In the genomic region with DNA sequence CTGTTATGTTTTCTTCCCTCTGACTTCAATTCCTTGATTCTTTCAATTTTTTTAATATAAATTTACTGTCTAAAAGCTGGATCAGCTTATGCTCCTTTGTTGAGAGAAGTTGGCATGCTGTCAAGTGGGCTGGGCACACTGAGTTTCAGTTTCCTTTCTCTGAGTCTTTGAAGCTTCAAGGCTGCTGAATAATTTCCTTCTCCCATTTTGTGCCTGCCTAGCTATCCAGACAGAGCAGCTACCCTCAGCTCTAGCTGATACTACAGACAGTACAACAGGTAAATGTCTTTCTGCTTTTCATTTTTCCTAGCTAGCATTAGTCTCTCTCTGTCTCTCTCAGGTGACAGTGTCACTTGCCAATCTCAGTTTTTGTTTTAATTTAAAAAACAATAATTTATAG, we compare ENCODE assay signal across 8 cellular contexts. TPM values are rescaled to one million over a fixed set of nuclear protein-coding genes. Genes with fewer than 3 reads are reported as not detected.
A peak's percentile ranks its signal among the peaks of the same experiment; 100 is the strongest.
DNase-seq lines count a peak whose midpoint lies in the region; ATAC-seq and TF ChIP-seq lines count a peak whose summit lies in the region.

A gene with protein sequence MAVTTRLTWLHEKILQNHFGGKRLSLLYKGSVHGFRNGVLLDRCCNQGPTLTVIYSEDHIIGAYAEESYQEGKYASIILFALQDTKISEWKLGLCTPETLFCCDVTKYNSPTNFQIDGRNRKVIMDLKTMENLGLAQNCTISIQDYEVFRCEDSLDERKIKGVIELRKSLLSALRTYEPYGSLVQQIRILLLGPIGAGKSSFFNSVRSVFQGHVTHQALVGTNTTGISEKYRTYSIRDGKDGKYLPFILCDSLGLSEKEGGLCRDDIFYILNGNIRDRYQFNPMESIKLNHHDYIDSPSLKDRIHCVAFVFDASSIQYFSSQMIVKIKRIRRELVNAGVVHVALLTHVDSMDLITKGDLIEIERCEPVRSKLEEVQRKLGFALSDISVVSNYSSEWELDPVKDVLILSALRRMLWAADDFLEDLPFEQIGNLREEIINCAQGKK (plus strand): TSS at position 204 of the 400 bp plus-strand sequence. CDS start 365 bp downstream, outside the sequence.

- intact Hi-C loops in A673 (cut with micrococcal nuclease; ENCODE audit: unreplicated experiment) (loop anchor here (2.0 kb wide), 1 partner anchor 31 kb away; no protein-coding TSS in a partner anchor), left ventricle myocardium superior (cut with micrococcal nuclease) (no loop called here)

- peaks cover 55% of the 10 kb centered on the region for H3K4me1 Mint-ChIP-seq in activated naive CD8-positive, alpha-beta T cell treated with anti-CD3 and anti-CD28 coated beads, Interleukin-2, amount 50 U/mL, for 24 hours

- H3K27ac ChIP-seq in A673 (ENCODE audit: low read depth, low read length, poor library complexity, severe bottlenecking), result peak within 1 kb of the TSS; percentile 35
- H3K27ac ChIP-seq in SK-N-SH (ENCODE audit: low read depth in 2 of 2, low read length in 1 of 2), result peak within 1 kb of the TSS; percentile 12 to 55; a peak in 3 of 4 replicates

- TF ChIP-seq RAD21 in SK-N-SH (IDR thresholded peaks at IDR 0.05; ENCODE audit: low read length), result no peak

- H3K27me3 Mint-ChIP-seq in activated naive CD8-positive, alpha-beta T cell treated with anti-CD3 and anti-CD28 coated beads, Interleukin-2, amount 50 U/mL, for 24 hours, result no peaks in the 10 kb centered on the region

- H3K4me1 ChIP-seq in A673 (ENCODE audit: insufficient read depth, low read length, poor library complexity, severe bottlenecking), result peaks cover 9% of the 10 kb centered on the region
- peaks cover 0 to 8% of the 10 kb centered on the region in 2 experiments; a peak in 2 of 4 replicates for H3K4me1 ChIP-seq in SK-N-SH (ENCODE audit: control insufficient read depth in 1 of 2, insufficient read depth in 2 of 2, low read depth in 1 of 2, low read length in 1 of 2)

- CTCF ChIA-PET in A673 (lab: Charles Lee) (interaction anchor here (0.5 kb wide), 1 partner anchor 727 kb away, joined by 5 read pairs; no protein-coding TSS in a partner anchor), SK-N-SH (lab: Yijun Ruan, JAX) (no interaction called here)

- H4K20me1 ChIP-seq in SK-N-SH (ENCODE audit: insufficient read depth), result no peaks in the 10 kb centered on the region

- no peaks in the 10 kb centered on the region for H3K27me3 ChIP-seq in A673 (replicated peaks; ENCODE audit: insufficient read depth, low read depth, low read length, poor library complexity)
- no peaks in the 10 kb centered on the region for H3K27me3 ChIP-seq in SK-N-SH (ENCODE audit: insufficient read depth)

- H3K9me2 ChIP-seq in SK-N-SH, result no peaks in the 10 kb centered on the region

- TF ChIP-seq EP300 in SK-N-SH (IDR thresholded peaks at IDR 0.05; ENCODE audit: borderline replicate concordance in 1 of 2, low read depth in 1 of 2, low read length in 1 of 2), result no peak

- POLR2A ChIA-PET in A673 (lab: Charles Lee; ENCODE audit: low non-redundant PET), result no interaction called here
- POLR2A ChIA-PET in SK-N-SH (lab: Yijun Ruan, JAX), result no interaction called here

- no TSS peak for BruUV-seq in A673 (replicated peaks; lab: Mats Ljungman, UMichigan)

- H3K9ac ChIP-seq in SK-N-SH, result 0 out of 2 replicates have a peak within 1 kb of the TSS, but pooled peaks have one; percentile 4

- H3K4me3 Mint-ChIP-seq in activated naive CD8-positive, alpha-beta T cell treated with anti-CD3 and anti-CD28 coated beads, Interleukin-2, amount 50 U/mL, for 24 hours, result peak within 1 kb of the TSS; percentile 82

- H3K27ac Mint-ChIP-seq in activated naive CD8-positive, alpha-beta T cell treated with anti-CD3 and anti-CD28 coated beads, Interleukin-2, amount 50 U/mL, for 24 hours, result peak within 1 kb of the TSS; percentile 82

- TF ChIP-seq CTCF in A673 (conservative IDR thresholded peaks at IDR 0.05; ENCODE audit: low read depth, low read length) (no peak), SK-N-SH (IDR thresholded peaks at IDR 0.05) (no peak)

- H3F3A ChIP-seq in SK-N-SH (replicated peaks; ENCODE audit: insufficient read depth), result no peaks in the 10 kb centered on the region

- H3K4me2 ChIP-seq in SK-N-SH, result peak within 1 kb of the TSS; percentile 62

- H3K36me3 Mint-ChIP-seq in activated naive CD8-positive, alpha-beta T cell treated with anti-CD3 and anti-CD28 coated beads, Interleukin-2, amount 50 U/mL, for 24 hours (ENCODE audit: low read depth), result peaks cover 25% of the 10 kb centered on the region

- peak within 1 kb of the TSS; percentile 85 for H2AFZ ChIP-seq in SK-N-SH (ENCODE audit: low read depth)

- no peaks in the 10 kb centered on the region for H3K36me3 ChIP-seq in A673 (ENCODE audit: insufficient read depth, low read length, poor library complexity, severe bottlenecking)
- H3K36me3 ChIP-seq in SK-N-SH (replicated peaks in 1 of 2; ENCODE audit: control insufficient read depth in 1 of 2, insufficient read depth in 2 of 2, low read length in 1 of 2), result peaks cover 0 to 3% of the 10 kb centered on the region in 2 experiments

- peaks cover 11% of the 10 kb centered on the region for H3K9me3 Mint-ChIP-seq in activated naive CD8-positive, alpha-beta T cell treated with anti-CD3 and anti-CD28 coated beads, Interleukin-2, amount 50 U/mL, for 24 hours

- DNase-seq in A673 (ENCODE audit: low spot score), result peak; percentile 94
- peak; percentile 3 for DNase-seq in SK-N-SH
- DNase-seq in activated naive CD8-positive, alpha-beta T cell treated with anti-CD3 and anti-CD28 coated beads, Interleukin-2, amount 50 U/mL, for 24 hours, result peak; percentile 70
- DNase-seq in left ventricle myocardium superior, result peak; percentile 83
- peak; percentile 85 for DNase-seq in smooth muscle cell of the brain vasculature (ENCODE audit: low read depth, low spot score)
- no peak for DNase-seq in OCI-M2 (lab: John Stamatoyannopoulos, UW; ENCODE audit: unreplicated experiment)

- ATAC-seq in GM18870 (IDR thresholded peaks at IDR 0.05; ENCODE audit: unreplicated experiment) (peak; percentile 94), HG03175 (IDR thresholded peaks at IDR 0.05; ENCODE audit: unreplicated experiment) (peak; percentile 90), left ventricle myocardium superior (peak; percentile 93)
- peak; percentile 83 for ATAC-seq in activated naive CD8-positive, alpha-beta T cell treated with anti-CD3 and anti-CD28 coated beads, Interleukin-2, amount 50 U/mL, for 24 hours

- peaks cover 7% of the 10 kb centered on the region for H3K9me3 ChIP-seq in A673 (ENCODE audit: low read depth, low read length, poor library complexity, severe bottlenecking)
- H3K9me3 ChIP-seq in SK-N-SH, result no peaks in the 10 kb centered on the region

- no peaks in the 10 kb centered on the region for H3K79me2 ChIP-seq in SK-N-SH (ENCODE audit: insufficient read depth)

- H3K4me3 ChIP-seq in A673 (ENCODE audit: low read depth, low read length, poor library complexity, severe bottlenecking), result peak within 1 kb of the TSS; percentile 42
- peak within 1 kb of the TSS; percentile 36 to 46; a peak in 3 of 4 replicates for H3K4me3 ChIP-seq in SK-N-SH (ENCODE audit: low read depth in 2 of 2, low read length in 1 of 2)

TF ChIP-seq in SK-N-SH, 30 proteins besides CTCF, POLR2A, EP300 and RAD21 (continues in another document):
- 0 out of 2 replicates have a peak, but pooled peaks have one; percentile 28 for TF ChIP-seq POLR2AphosphoS5 (IDR thresholded peaks at IDR 0.05; ENCODE audit: low read depth, low read length)
- peak; percentile 70 for TF ChIP-seq NFIC (IDR thresholded peaks at IDR 0.05; ENCODE audit: borderline replicate concordance)
- TF ChIP-seq TEAD4 (IDR thresholded peaks at IDR 0.05; ENCODE audit: borderline replicate concordance, insufficient read depth), result no peak
- no peak for TF ChIP-seq ELF1 (IDR thresholded peaks at IDR 0.05)
- TF ChIP-seq, protein P1, sequence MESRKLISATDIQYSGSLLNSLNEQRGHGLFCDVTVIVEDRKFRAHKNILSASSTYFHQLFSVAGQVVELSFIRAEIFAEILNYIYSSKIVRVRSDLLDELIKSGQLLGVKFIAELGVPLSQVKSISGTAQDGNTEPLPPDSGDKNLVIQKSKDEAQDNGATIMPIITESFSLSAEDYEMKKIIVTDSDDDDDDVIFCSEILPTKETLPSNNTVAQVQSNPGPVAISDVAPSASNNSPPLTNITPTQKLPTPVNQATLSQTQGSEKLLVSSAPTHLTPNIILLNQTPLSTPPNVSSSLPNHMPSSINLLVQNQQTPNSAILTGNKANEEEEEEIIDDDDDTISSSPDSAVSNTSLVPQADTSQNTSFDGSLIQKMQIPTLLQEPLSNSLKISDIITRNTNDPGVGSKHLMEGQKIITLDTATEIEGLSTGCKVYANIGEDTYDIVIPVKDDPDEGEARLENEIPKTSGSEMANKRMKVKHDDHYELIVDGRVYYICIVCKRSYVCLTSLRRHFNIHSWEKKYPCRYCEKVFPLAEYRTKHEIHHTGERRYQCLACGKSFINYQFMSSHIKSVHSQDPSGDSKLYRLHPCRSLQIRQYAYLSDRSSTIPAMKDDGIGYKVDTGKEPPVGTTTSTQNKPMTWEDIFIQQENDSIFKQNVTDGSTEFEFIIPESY (IDR thresholded peaks at IDR 0.05; ENCODE audit: borderline replicate concordance, low read depth), result no peak
- no peak for TF ChIP-seq EZH2phosphoT487 (IDR thresholded peaks at IDR 0.05; ENCODE audit: borderline replicate concordance, low read depth)
- TF ChIP-seq, protein P2, sequence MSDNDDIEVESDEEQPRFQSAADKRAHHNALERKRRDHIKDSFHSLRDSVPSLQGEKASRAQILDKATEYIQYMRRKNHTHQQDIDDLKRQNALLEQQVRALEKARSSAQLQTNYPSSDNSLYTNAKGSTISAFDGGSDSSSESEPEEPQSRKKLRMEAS (IDR thresholded peaks at IDR 0.05; ENCODE audit: low read depth), result no peak
- no peak for TF ChIP-seq SIN3A (IDR thresholded peaks at IDR 0.05; ENCODE audit: borderline replicate concordance, low read depth, low read length)
- TF ChIP-seq, protein P3, sequence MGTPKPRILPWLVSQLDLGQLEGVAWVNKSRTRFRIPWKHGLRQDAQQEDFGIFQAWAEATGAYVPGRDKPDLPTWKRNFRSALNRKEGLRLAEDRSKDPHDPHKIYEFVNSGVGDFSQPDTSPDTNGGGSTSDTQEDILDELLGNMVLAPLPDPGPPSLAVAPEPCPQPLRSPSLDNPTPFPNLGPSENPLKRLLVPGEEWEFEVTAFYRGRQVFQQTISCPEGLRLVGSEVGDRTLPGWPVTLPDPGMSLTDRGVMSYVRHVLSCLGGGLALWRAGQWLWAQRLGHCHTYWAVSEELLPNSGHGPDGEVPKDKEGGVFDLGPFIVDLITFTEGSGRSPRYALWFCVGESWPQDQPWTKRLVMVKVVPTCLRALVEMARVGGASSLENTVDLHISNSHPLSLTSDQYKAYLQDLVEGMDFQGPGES (IDR thresholded peaks at IDR 0.05; ENCODE audit: low read depth, low read length), result no peak
- TF ChIP-seq CHD2 (IDR thresholded peaks at IDR 0.05; ENCODE audit: low read length, partially characterized antibody), result no peak
- peak; percentile 69; the same call in 1 of the 2 replicates for TF ChIP-seq TAF1 (IDR thresholded peaks at IDR 0.05; ENCODE audit: borderline replicate concordance, low read depth, low read length)
- no peak for TF ChIP-seq MEF2A (IDR thresholded peaks at IDR 0.05; ENCODE audit: borderline replicate concordance, low read depth)

RNA-seq across cellular contexts. Expression of the gene that starts here (rescaled TPM):
- total RNA-seq in A673 (2021), result 27.8 and 29.0 TPM in 2 replicates
- polyA plus RNA-seq in SK-N-SH (2012; rRNA removed), result 6.5 and 8.7 TPM in 2 replicates
- 7.8 and 9.4 TPM in 2 replicates for polyA plus RNA-seq in SK-N-SH (2012; cell fraction: cytosol; rRNA removed)
- 4.9 and 14.3 TPM in 2 replicates for polyA plus RNA-seq in SK-N-SH (2012; cell fraction: nucleus; rRNA removed)
- 8.0 TPM for total RNA-seq in left ventricle myocardium superior
